Comparison of ENCODE assay signal across 1 cellular context in genomic region chr17:50177983-50178834, GRCh38.
TF ChIP-seq lines count a peak whose summit lies in the region.

No MANE protein-coding gene starts in this region.

TF ChIP-seq in K562, 482 proteins besides CTCF, POLR2A, EP300 and RAD21 (continues in another document):
- TF ChIP-seq USF1 (CRISPR knock-in tag; IDR thresholded peaks at IDR 0.05) = peak; percentile 84
- TF ChIP-seq HOXB6 (CRISPR knock-in tag; IDR thresholded peaks at IDR 0.05; ENCODE audit: borderline replicate concordance) = no peak
- TF ChIP-seq JUN (IDR thresholded peaks at IDR 0.05; ENCODE audit: borderline replicate concordance, low read depth, low read length) = no peak
- TF ChIP-seq JUN (CRISPR knock-in tag; IDR thresholded peaks at IDR 0.05; ENCODE audit: borderline replicate concordance) = peak; percentile 32; the same call in 1 of the 2 replicates
- TF ChIP-seq MLX (CRISPR knock-in tag; conservative IDR thresholded peaks at IDR 0.05) = no peak
- 0 out of 2 replicates have a peak, but pooled peaks have one; percentile 43 for TF ChIP-seq ZBTB33 (CRISPR knock-in tag; IDR thresholded peaks at IDR 0.05)
- TF ChIP-seq DEAF1 (CRISPR knock-in tag; IDR thresholded peaks at IDR 0.05) = no peak
- no peak for TF ChIP-seq SRSF1 (IDR thresholded peaks at IDR 0.05; ENCODE audit: low read depth, low read length)
- no peak for TF ChIP-seq GABPA (tag; conservative IDR thresholded peaks at IDR 0.05; ENCODE audit: low read depth)
- no peak for TF ChIP-seq PCBP1 (IDR thresholded peaks at IDR 0.05; ENCODE audit: low read depth, low read length, poor library complexity, severe bottlenecking)
- no peak for TF ChIP-seq SAFB (IDR thresholded peaks at IDR 0.05; ENCODE audit: borderline replicate concordance, low read depth, low read length)
- TF ChIP-seq SIX5 (IDR thresholded peaks at IDR 0.05; ENCODE audit: borderline replicate concordance in 1 of 2, insufficient read depth in 1 of 2, low read depth in 1 of 2, low read length in 2 of 2) = no peak
- peak; percentile 31 to 55 for TF ChIP-seq E2F6 (IDR thresholded peaks at IDR 0.05; ENCODE audit: borderline replicate concordance in 1 of 2, extremely low read depth in 1 of 2, insufficient read depth in 1 of 2, insufficient read length in 1 of 2, low read depth in 1 of 2, low read length in 1 of 2, poor library complexity in 1 of 2, severe bottlenecking in 1 of 2)
- no peak for TF ChIP-seq MEF2A (IDR thresholded peaks at IDR 0.05; ENCODE audit: control insufficient read depth, low read depth, low read length)
- TF ChIP-seq CTCFL (IDR thresholded peaks at IDR 0.05; ENCODE audit: borderline replicate concordance, insufficient read depth, low read depth, low read length, poor library complexity, severe bottlenecking) = peak; percentile 90
- TF ChIP-seq MYC (IDR thresholded peaks at IDR 0.05; ENCODE audit: low read depth, low read length) = peak; percentile 74
- no peak for TF ChIP-seq MYC (CRISPR knock-in tag; IDR thresholded peaks at IDR 0.05; ENCODE audit: borderline replicate concordance, low read depth)
- TF ChIP-seq ARID2 (IDR thresholded peaks at IDR 0.05) = no peak
- TF ChIP-seq MTA1 (IDR thresholded peaks at IDR 0.05; ENCODE audit: borderline replicate concordance) = no peak
- TF ChIP-seq ZNF696 (CRISPR knock-in tag; conservative IDR thresholded peaks at IDR 0.05) = no peak
- TF ChIP-seq YBX1 (IDR thresholded peaks at IDR 0.05) = no peak
- TF ChIP-seq ASH1L (IDR thresholded peaks at IDR 0.05; ENCODE audit: borderline replicate concordance, low read depth, partially characterized antibody) = no peak
- TF ChIP-seq ZNF449 (CRISPR knock-in tag; IDR thresholded peaks at IDR 0.05) = no peak
- no peak for TF ChIP-seq GTF2A2 (tag; IDR thresholded peaks at IDR 0.05)
- no peak for TF ChIP-seq SREBF1 (IDR thresholded peaks at IDR 0.05; ENCODE audit: borderline replicate concordance, low read depth, low read length)
- TF ChIP-seq SPI1 (IDR thresholded peaks at IDR 0.05; ENCODE audit: borderline replicate concordance, low read depth, low read length) = no peak
- TF ChIP-seq NR3C1 (CRISPR knock-in tag; IDR thresholded peaks at IDR 0.05) = no peak
- TF ChIP-seq ZNF3 (CRISPR knock-in tag; IDR thresholded peaks at IDR 0.05) = no peak
- TF ChIP-seq TRIM28 (IDR thresholded peaks at IDR 0.05) = no peak
- no peak for TF ChIP-seq ADNP (tag; IDR thresholded peaks at IDR 0.05)
- no peak for TF ChIP-seq E2F8 (IDR thresholded peaks at IDR 0.05; ENCODE audit: low read depth, partially characterized antibody)
- no peak for TF ChIP-seq ZNF444 (CRISPR knock-in tag; IDR thresholded peaks at IDR 0.05)
- TF ChIP-seq TEAD2 (tag; IDR thresholded peaks at IDR 0.05) = no peak
- TF ChIP-seq PTRF (tag; IDR thresholded peaks at IDR 0.05) = no peak
- TF ChIP-seq ZNF512 (tag; IDR thresholded peaks at IDR 0.05) = no peak
- TF ChIP-seq ZNF121 (CRISPR knock-in tag; conservative IDR thresholded peaks at IDR 0.05) = peak; percentile 97
- TF ChIP-seq ZNF232 (CRISPR knock-in tag; IDR thresholded peaks at IDR 0.05) = no peak
- no peak for TF ChIP-seq NCOA1 (IDR thresholded peaks at IDR 0.05; ENCODE audit: low read depth)
- TF ChIP-seq ZNF644 (tag; IDR thresholded peaks at IDR 0.05; ENCODE audit: low read depth) = no peak
- no peak for TF ChIP-seq THRB (CRISPR knock-in tag; conservative IDR thresholded peaks at IDR 0.05)
- TF ChIP-seq FOXK1 (CRISPR knock-in tag; IDR thresholded peaks at IDR 0.05; ENCODE audit: borderline replicate concordance) = no peak
- TF ChIP-seq SFPQ (IDR thresholded peaks at IDR 0.05; ENCODE audit: low read depth, low read length) = no peak
- TF ChIP-seq BACH1 (tag; IDR thresholded peaks at IDR 0.05) = no peak
